20 cellular contexts compared by ENCODE assay signal in genomic region chr11:44080951-44081350, GRCh38. TPM values are rescaled to one million over a fixed set of nuclear protein-coding genes. Genes with fewer than 3 reads are reported as not detected.
DNase-seq lines count a peak whose midpoint lies in the region; ATAC-seq and TF ChIP-seq lines count a peak whose summit lies in the region.
"Had no signal": no experiment of that assay in that cellular context is flagged by ENCODE, and none has a peak within 500 bp of the region (broad histone marks: within the 10 kb centered on the region; RNA-seq: fewer than 3 reads in every experiment).

No MANE protein-coding gene starts in this region.

- H3T11ph ChIP-seq in H9 (ENCODE audit: low read length), result no peak overlapping the region

- no peak overlapping the region for H2BK5ac ChIP-seq in H9 (ENCODE audit: insufficient read length, low read length)

- H3K4me1 Mint-ChIP-seq in H9, result peaks cover 16 to 18% of the 10 kb centered on the region in 2 experiments
- H3K4me1 Mint-ChIP-seq in type B pancreatic cell (ENCODE audit: unreplicated experiment), result no peaks in the 10 kb centered on the region
- H3K4me1 Mint-ChIP-seq: B cell had no signal

- no peaks in the 10 kb centered on the region for H4K20me1 ChIP-seq in H9 (ENCODE audit: control insufficient read depth, insufficient read depth, insufficient read length)
- H4K20me1 ChIP-seq: BLaER1 treated with 17β-estradiol and CSF1 and Interleukin-3, amounts not matched to agents 10 nM and 100 nM had no signal

- no peak overlapping the region for H4K5ac ChIP-seq in H9 (ENCODE audit: insufficient read length, low read depth, low read length)

- no peak overlapping the region for H3K4ac ChIP-seq in H9 (ENCODE audit: low read depth, low read length)

- H3K79me2 ChIP-seq in H9 (ENCODE audit: insufficient read depth, low read length), result no peaks in the 10 kb centered on the region

- H3K27me3 Mint-ChIP-seq in H9 (ENCODE audit: low read depth) (peaks cover 4% of the 10 kb centered on the region; the same call in 1 of the 2 replicates), type B pancreatic cell (no peaks in the 10 kb centered on the region)
- H3K27me3 Mint-ChIP-seq: B cell; CD4-positive, alpha-beta T cell had no signal

- no peak overlapping the region for H2BK120ac ChIP-seq in H9 (ENCODE audit: low read depth, low read length, poor library complexity, severe bottlenecking)

- no peak overlapping the region for H3K14ac ChIP-seq in H9 (ENCODE audit: insufficient read depth, low read length)

- H3K18ac ChIP-seq in H9 (ENCODE audit: insufficient read length, low read depth, low read length), result no peak overlapping the region

- no peak overlapping the region for H3K4me2 ChIP-seq in H9 (ENCODE audit: insufficient read depth, insufficient read length, low read length)
- H3K4me2 ChIP-seq: A549; BLaER1 treated with 17β-estradiol and CSF1 and Interleukin-3, amounts not matched to agents 10 nM and 100 nM had no signal

- peaks cover 6 to 7% of the 10 kb centered on the region in 2 experiments for H3K9me3 Mint-ChIP-seq in H9
- H3K9me3 Mint-ChIP-seq in type B pancreatic cell, result no peaks in the 10 kb centered on the region

- no peak for TF ChIP-seq CTCF in H9 (conservative IDR thresholded peaks at IDR 0.05)
- TF ChIP-seq CTCF in type B pancreatic cell (conservative IDR thresholded peaks at IDR 0.05), result no peak

- H2BK12ac ChIP-seq in H9 (ENCODE audit: insufficient read length, low read depth, low read length), result no peak overlapping the region

- DNase-seq in H9 (no peak), ecto neural progenitor cell (ENCODE audit: low spot score) (peak; percentile 19), islet precursor cell (peak; percentile 33), type B pancreatic cell (ENCODE audit: extremely low spot score, unreplicated experiment) (peak; percentile 60), dedifferentiated amniotic fluid mesenchymal stem cell (ENCODE audit: extremely low spot score) (no peak)
- DNase-seq: AML-193; Caco-2; Calu3; CD4-positive, alpha-beta T cell; CD8-positive, alpha-beta T cell; DMS79 treated with DMSO at 0.1 percent for 48 hours; GF-D8 had no signal

- no peak overlapping the region for H3K9ac ChIP-seq in H9 (ENCODE audit: extremely low read depth, insufficient read length, low read length)
- H3K9ac ChIP-seq: BLaER1 treated with 17β-estradiol and CSF1 and Interleukin-3, amounts not matched to agents 10 nM and 100 nM had no signal

- no peak overlapping the region for H2BK20ac ChIP-seq in H9 (ENCODE audit: low read depth, low read length, poor library complexity, severe bottlenecking)

- 0 out of 2 replicates have a peak overlapping the region, but pooled peaks have one; percentile 10 for H2BK15ac ChIP-seq in H9 (ENCODE audit: low read depth, low read length)

- no peak for ATAC-seq in GM19455 (IDR thresholded peaks at IDR 0.05; ENCODE audit: unreplicated experiment)
- no peak for ATAC-seq in HG03521 (IDR thresholded peaks at IDR 0.05; ENCODE audit: unreplicated experiment)
- ATAC-seq: A549; CD8-positive, alpha-beta T cell had no signal

- no peak overlapping the region for H2AK5ac ChIP-seq in H9 (ENCODE audit: insufficient read length, low read length)

- no peaks in the 10 kb centered on the region for H3K4me1 ChIP-seq in H9 (ENCODE audit: insufficient read depth, low read length)
- H3K4me1 ChIP-seq: A549; BLaER1 treated with 17β-estradiol and CSF1 and Interleukin-3, amounts not matched to agents 10 nM and 100 nM; Caco-2 had no signal

- H3K23me2 ChIP-seq in H9 (ENCODE audit: insufficient read length, low read depth, low read length, poor library complexity, severe bottlenecking), result no peaks in the 10 kb centered on the region

- H3K27ac Mint-ChIP-seq in H9 (no peak overlapping the region), type B pancreatic cell (no peak overlapping the region)
- H3K27ac Mint-ChIP-seq: B cell; CD4-positive, alpha-beta T cell; CD8-positive, alpha-beta T cell had no signal

- no peak overlapping the region for H4K91ac ChIP-seq in H9 (ENCODE audit: insufficient read length, low read depth, low read length)

- H3K79me1 ChIP-seq in H9 (ENCODE audit: insufficient read depth, low read depth, low read length, poor library complexity, severe bottlenecking), result no peaks in the 10 kb centered on the region

- WGBS in H9 (ENCODE audit: extremely low coverage, insufficient read length, low lambda C conversion rate), result no CpG with 5 or more reads among the region's 9 CpGs

- H3K36me3 Mint-ChIP-seq in H9 (ENCODE audit: insufficient read depth in 1 of 3, low read depth in 3 of 3) (peaks cover 6 to 10% (median 7%) of the 10 kb centered on the region in 3 experiments; a peak in 5 of 7 replicates), type B pancreatic cell (peaks cover 14% of the 10 kb centered on the region)

- H4K8ac ChIP-seq in H9 (replicated peaks; ENCODE audit: insufficient read length, low read depth, low read length), result no peak overlapping the region

- H3K27ac ChIP-seq in H9 (ENCODE audit: insufficient read length, low read depth, low read length), result no peak overlapping the region
- H3K27ac ChIP-seq: 22Rv1; A549; BLaER1 treated with 17β-estradiol and CSF1 and Interleukin-3, amounts not matched to agents 10 nM and 100 nM; C4-2B had no signal

- H3K9me3 ChIP-seq in H9 (ENCODE audit: control insufficient read depth, low read depth, low read length), result no peaks in the 10 kb centered on the region

- H3K27me3 ChIP-seq in H9 (ENCODE audit: insufficient read depth, low read length), result no peaks in the 10 kb centered on the region
- H3K27me3 ChIP-seq: BLaER1 treated with 17β-estradiol and CSF1 and Interleukin-3, amounts not matched to agents 10 nM and 100 nM had no signal

- H2AFZ ChIP-seq in H9 (ENCODE audit: low read length), result no peak overlapping the region

- H3K23ac ChIP-seq in H9 (ENCODE audit: insufficient read length, low read depth, low read length), result no peak overlapping the region

- no peak overlapping the region for H3K56ac ChIP-seq in H9 (ENCODE audit: insufficient read length, low read depth, low read length)

- H3K4me3 Mint-ChIP-seq in H9 (no peak overlapping the region), type B pancreatic cell (no peak overlapping the region)
- H3K4me3 Mint-ChIP-seq: B cell; CD4-positive, alpha-beta T cell; CD8-positive, alpha-beta T cell had no signal

RNA-seq across cellular contexts. Expression of gene EXT2, which starts 14.5 kb away (rescaled TPM):
- 42.9 and 45.9 TPM in 2 replicates for total RNA-seq in H9 (2021)
- total RNA-seq in type B pancreatic cell (ENCODE audit: low replicate concordance), result 45.8 and 62.7 TPM in 2 replicates

RNA-seq across cellular contexts. Expression of gene ACCS, which starts 14.9 kb away (rescaled TPM):
- total RNA-seq in H9 (2021) (7.5 and 9.1 TPM in 2 replicates), type B pancreatic cell (ENCODE audit: low replicate concordance) (14.2 and 17.9 TPM in 2 replicates)

RNA-seq across cellular contexts. Expression of gene ACCSL, which starts 33.2 kb away (rescaled TPM):
- not detected in 2 replicates for total RNA-seq in H9 (2021)
- total RNA-seq in type B pancreatic cell (ENCODE audit: low replicate concordance), result not detected in 2 replicates
- total RNA-seq: A172; B cell; Caco-2; Calu3; CD4-positive, alpha-beta T cell; CD8-positive, alpha-beta T cell had no signal

Comparison
In these comparisons a context has a peak if more than half of its experiments do, and no peak if none do; other contexts are left out.
1. DNase-seq: peak in ecto neural progenitor cell (single experiment), islet precursor cell (single experiment) and type B pancreatic cell (single experiment); none in H9 (single experiment) and dedifferentiated amniotic fluid mesenchymal stem cell (single experiment).